Comparison of ENCODE assay signal across 8 cellular contexts in genomic region chr6:157099912-157100593, GRCh38.
DNase-seq lines count a peak whose midpoint lies in the region; ATAC-seq and TF ChIP-seq lines count a peak whose summit lies in the region.

No MANE protein-coding gene starts in this region.

- H3K4me1 ChIP-seq in gastrocnemius medialis, result peaks cover 0 to 6% of the 10 kb centered on the region in 2 donors

- TF ChIP-seq CTCF in RWPE1 (conservative IDR thresholded peaks at IDR 0.05; ENCODE audit: low read depth) (no peak), foreskin fibroblast (IDR thresholded peaks at IDR 0.05; ENCODE audit: low read depth, low read length) (no peak), gastrocnemius medialis (IDR thresholded peaks at IDR 0.05 in 4 of 5, conservative IDR thresholded peaks at IDR 0.05 in 1 of 5) (no peak)

- no peaks in the 10 kb centered on the region for H3K36me3 ChIP-seq in gastrocnemius medialis

- H3K9me3 ChIP-seq in gastrocnemius medialis, result no peaks in the 10 kb centered on the region

- peak; percentile 54 for DNase-seq in activated T-cell treated with anti-CD3 and anti-CD28 coated beads for 24 hours (ENCODE audit: low read depth)
- peak; percentile 28 to 36 for DNase-seq in stimulated activated CD4-positive, alpha-beta T cell treated with anti-CD3 and anti-CD28 coated beads, Interleukin-12 subunit alpha, Interleukin-12 subunit beta, amount 100 ng/mL, for 24 hours (ENCODE audit: low read depth in 2 of 2)
- no peak for DNase-seq in HuH-7 (ENCODE audit: low spot score)
- no peak for DNase-seq in RWPE1 (ENCODE audit: low spot score)
- no peak for DNase-seq in foreskin fibroblast
- no peak for DNase-seq in gastrocnemius medialis

- H3K27ac ChIP-seq in RWPE1 (no peak overlapping the region), gastrocnemius medialis (no peak overlapping the region)

- intact Hi-C loops in gastrocnemius medialis (cut with DNase I; ENCODE audit: low total_unique reads), result no loop called here

- CTCF ChIA-PET in RWPE1 (lab: Yijun Ruan, JAX), result interaction anchor here (0.5 to 0.7 kb wide), 2 partner anchors 12 to 147 kb away, joined by 3 read pairs; no protein-coding TSS in a partner anchor

- ATAC-seq in GM19452 (IDR thresholded peaks at IDR 0.05; ENCODE audit: unreplicated experiment) (peak; percentile 98), HG03354 (IDR thresholded peaks at IDR 0.05; ENCODE audit: poor library complexity, severe bottlenecking, unreplicated experiment) (peak; percentile 98), gastrocnemius medialis (no peak)

- no peak for TF ChIP-seq POLR2A in gastrocnemius medialis (IDR thresholded peaks at IDR 0.05)

- H3K4me3 ChIP-seq in foreskin fibroblast (ENCODE audit: low read depth in 1 of 2, low read length in 2 of 2) (no peak overlapping the region), gastrocnemius medialis (no peak overlapping the region)

- POLR2A ChIA-PET in RWPE1 (lab: Yijun Ruan, JAX; ENCODE audit: low non-redundant PET), result no interaction called here

- in situ Hi-C loops in gastrocnemius medialis (cut with MboI; ENCODE audit: low sequenced_read_pairs in 4 of 4), result no loop called here

- H3K27me3 ChIP-seq in gastrocnemius medialis, result no peaks in the 10 kb centered on the region

Comparison
In these comparisons a context has a peak if more than half of its experiments do, and no peak if none do; other contexts are left out.
1. ATAC-seq: peak in GM19452 (single experiment) and HG03354 (single experiment); none in gastrocnemius medialis (0 of 2).
2. DNase-seq: peak in activated T-cell treated with anti-CD3 and anti-CD28 coated beads for 24 hours (single experiment) and stimulated activated CD4-positive, alpha-beta T cell treated with anti-CD3 and anti-CD28 coated beads, Interleukin-12 subunit alpha, Interleukin-12 subunit beta, amount 100 ng/mL, for 24 hours (2 of 2); none in HuH-7 (single experiment), RWPE1 (single experiment), foreskin fibroblast (0 of 2) and gastrocnemius medialis (0 of 2).